ENCODE assay signal across 11 cellular contexts in genomic region chr18:55376387-55376786, GRCh38.
A peak's percentile ranks its signal among the peaks of the same experiment; 100 is the strongest.
DNase-seq lines count a peak whose midpoint lies in the region; ATAC-seq and TF ChIP-seq lines count a peak whose summit lies in the region.
"Had no signal": no experiment of that assay in that cellular context is flagged by ENCODE, and none has a peak within 500 bp of the region (broad histone marks: within the 10 kb centered on the region; RNA-seq: fewer than 3 reads in every experiment).

No MANE protein-coding gene starts in this region.

- H3K27ac Mint-ChIP-seq in activated CD4-positive, alpha-beta T cell treated with anti-CD3 and anti-CD28 coated beads for 36 hours = no peak overlapping the region
- H3K27ac Mint-ChIP-seq in activated CD4-positive, alpha-beta T cell treated with anti-CD3 and anti-CD28 coated beads, Interleukin-2, amount 10 ng/mL, durations not matched to agents 7 days and 5 days = no peak overlapping the region
- H3K27ac Mint-ChIP-seq in stimulated activated memory B cell treated with anti-CD40 and anti-IgM and Interleukin-4, amounts not matched to agents 10 μg/mL and 1 μg/mL and 100 μg/mL, for 72 hours = peak overlapping the region; percentile 74
- no peak overlapping the region for H3K27ac Mint-ChIP-seq in activated T-cell treated with anti-CD3 and anti-CD28 coated beads, Interleukin-2, amount 50 U/mL, for 24 hours

- peak; percentile 39 for ATAC-seq in activated CD4-positive, alpha-beta T cell treated with anti-CD3 and anti-CD28 coated beads for 36 hours
- ATAC-seq in GM21825 (IDR thresholded peaks at IDR 0.05; ENCODE audit: unreplicated experiment) = peak; percentile 93
- peak; percentile 97 for ATAC-seq in HG03432 (IDR thresholded peaks at IDR 0.05; ENCODE audit: unreplicated experiment)
- ATAC-seq in stimulated activated memory B cell treated with anti-CD40 and anti-IgM and Interleukin-4, amounts not matched to agents 10 μg/mL and 1 μg/mL and 100 μg/mL, for 72 hours = peak; percentile 94

- H3K27ac ChIP-seq in adrenal gland = no peak overlapping the region
- H3K27ac ChIP-seq: right lobe of liver had no signal

- no peak for DNase-seq in activated CD4-positive, alpha-beta T cell treated with anti-CD3 and anti-CD28 coated beads for 36 hours
- DNase-seq in activated CD4-positive, alpha-beta T cell treated with anti-CD3 and anti-CD28 coated beads, Interleukin-2, amount 10 ng/mL, durations not matched to agents 7 days and 5 days = no peak
- DNase-seq in activated T-cell treated with anti-CD3 and anti-CD28 coated beads, Interleukin-2, amount 50 U/mL, for 24 hours = no peak
- DNase-seq in NCI-H1436 (lab: John Stamatoyannopoulos, UW) (no peak), adrenal gland (no peak)
- DNase-seq: NCI-H510A treated with DMSO at 0.1 percent for 48 hours, right lobe of liver had no signal

- H3K4me3 Mint-ChIP-seq in activated CD4-positive, alpha-beta T cell treated with anti-CD3 and anti-CD28 coated beads for 36 hours = no peak overlapping the region
- H3K4me3 Mint-ChIP-seq in activated CD4-positive, alpha-beta T cell treated with anti-CD3 and anti-CD28 coated beads, Interleukin-2, amount 10 ng/mL, durations not matched to agents 7 days and 5 days = no peak overlapping the region
- peak overlapping the region; percentile 23 for H3K4me3 Mint-ChIP-seq in stimulated activated memory B cell treated with anti-CD40 and anti-IgM and Interleukin-4, amounts not matched to agents 10 μg/mL and 1 μg/mL and 100 μg/mL, for 72 hours
- H3K4me3 Mint-ChIP-seq in activated T-cell treated with anti-CD3 and anti-CD28 coated beads, Interleukin-2, amount 50 U/mL, for 24 hours = no peak overlapping the region
- H3K4me3 Mint-ChIP-seq: central memory CD8-positive, alpha-beta T cell had no signal

- no peaks in the 10 kb centered on the region for H3K4me1 Mint-ChIP-seq in activated CD4-positive, alpha-beta T cell treated with anti-CD3 and anti-CD28 coated beads for 36 hours
- no peaks in the 10 kb centered on the region for H3K4me1 Mint-ChIP-seq in activated CD4-positive, alpha-beta T cell treated with anti-CD3 and anti-CD28 coated beads, Interleukin-2, amount 10 ng/mL, durations not matched to agents 7 days and 5 days
- H3K4me1 Mint-ChIP-seq in stimulated activated memory B cell treated with anti-CD40 and anti-IgM and Interleukin-4, amounts not matched to agents 10 μg/mL and 1 μg/mL and 100 μg/mL, for 72 hours = peaks cover 22% of the 10 kb centered on the region
- no peaks in the 10 kb centered on the region for H3K4me1 Mint-ChIP-seq in activated T-cell treated with anti-CD3 and anti-CD28 coated beads, Interleukin-2, amount 50 U/mL, for 24 hours (ENCODE audit: low read depth)
- H3K4me1 Mint-ChIP-seq: central memory CD8-positive, alpha-beta T cell had no signal

- no peaks in the 10 kb centered on the region for H3K27me3 Mint-ChIP-seq in activated CD4-positive, alpha-beta T cell treated with anti-CD3 and anti-CD28 coated beads for 36 hours
- no peaks in the 10 kb centered on the region for H3K27me3 Mint-ChIP-seq in activated CD4-positive, alpha-beta T cell treated with anti-CD3 and anti-CD28 coated beads, Interleukin-2, amount 10 ng/mL, durations not matched to agents 7 days and 5 days
- H3K27me3 Mint-ChIP-seq in stimulated activated memory B cell treated with anti-CD40 and anti-IgM and Interleukin-4, amounts not matched to agents 10 μg/mL and 1 μg/mL and 100 μg/mL, for 72 hours = no peaks in the 10 kb centered on the region
- H3K27me3 Mint-ChIP-seq in activated T-cell treated with anti-CD3 and anti-CD28 coated beads, Interleukin-2, amount 50 U/mL, for 24 hours = no peaks in the 10 kb centered on the region
- H3K27me3 Mint-ChIP-seq: central memory CD8-positive, alpha-beta T cell had no signal

- H3K4me3 ChIP-seq in adrenal gland = no peak overlapping the region
- H3K4me3 ChIP-seq: right lobe of liver had no signal

- H3K36me3 Mint-ChIP-seq in activated CD4-positive, alpha-beta T cell treated with anti-CD3 and anti-CD28 coated beads for 36 hours (ENCODE audit: low read depth) = no peaks in the 10 kb centered on the region
- no peaks in the 10 kb centered on the region for H3K36me3 Mint-ChIP-seq in activated CD4-positive, alpha-beta T cell treated with anti-CD3 and anti-CD28 coated beads, Interleukin-2, amount 10 ng/mL, durations not matched to agents 7 days and 5 days (ENCODE audit: low read depth)
- H3K36me3 Mint-ChIP-seq in stimulated activated memory B cell treated with anti-CD40 and anti-IgM and Interleukin-4, amounts not matched to agents 10 μg/mL and 1 μg/mL and 100 μg/mL, for 72 hours = peaks cover 5% of the 10 kb centered on the region
- no peaks in the 10 kb centered on the region for H3K36me3 Mint-ChIP-seq in activated T-cell treated with anti-CD3 and anti-CD28 coated beads, Interleukin-2, amount 50 U/mL, for 24 hours (ENCODE audit: low read depth)

- H3K9me3 Mint-ChIP-seq in activated CD4-positive, alpha-beta T cell treated with anti-CD3 and anti-CD28 coated beads for 36 hours (ENCODE audit: low read depth) = peaks cover 2% of the 10 kb centered on the region
- no peaks in the 10 kb centered on the region for H3K9me3 Mint-ChIP-seq in activated CD4-positive, alpha-beta T cell treated with anti-CD3 and anti-CD28 coated beads, Interleukin-2, amount 10 ng/mL, durations not matched to agents 7 days and 5 days
- peaks cover 3% of the 10 kb centered on the region for H3K9me3 Mint-ChIP-seq in stimulated activated memory B cell treated with anti-CD40 and anti-IgM and Interleukin-4, amounts not matched to agents 10 μg/mL and 1 μg/mL and 100 μg/mL, for 72 hours
- no peaks in the 10 kb centered on the region for H3K9me3 Mint-ChIP-seq in activated T-cell treated with anti-CD3 and anti-CD28 coated beads, Interleukin-2, amount 50 U/mL, for 24 hours

- TF ChIP-seq POLR2A in adrenal gland (IDR thresholded peaks at IDR 0.05) = no peak

- no peak for TF ChIP-seq CTCF in adrenal gland (IDR thresholded peaks at IDR 0.05)

- H3K4me1 ChIP-seq in adrenal gland (replicated peaks in 1 of 2) = no peaks in the 10 kb centered on the region
- H3K4me1 ChIP-seq: right lobe of liver had no signal

- POLR2A ChIA-PET in activated CD4-positive, alpha-beta T cell treated with anti-CD3 and anti-CD28 coated beads for 36 hours (lab: Charles Lee) = no interaction called here
- POLR2A ChIA-PET in activated CD4-positive, alpha-beta T cell treated with anti-CD3 and anti-CD28 coated beads, Interleukin-2, amount 10 ng/mL, durations not matched to agents 7 days and 5 days (lab: Charles Lee) = no interaction called here

- no peaks in the 10 kb centered on the region for H3K36me3 ChIP-seq in adrenal gland (replicated peaks in 1 of 2)
- H3K36me3 ChIP-seq: right lobe of liver had no signal

- no peaks in the 10 kb centered on the region for H3K27me3 ChIP-seq in adrenal gland
- H3K27me3 ChIP-seq: right lobe of liver had no signal

- 73 to 85% (median 84%) methylated on average over 2 of the region's 2 CpGs for WGBS in adrenal gland, 4 donors

- CTCF ChIA-PET in activated CD4-positive, alpha-beta T cell treated with anti-CD3 and anti-CD28 coated beads for 36 hours (lab: Charles Lee) = interaction anchor here (0.8 kb wide), 1 partner anchor 64 kb away, joined by 3 read pairs; no protein-coding TSS in a partner anchor
- CTCF ChIA-PET in activated CD4-positive, alpha-beta T cell treated with anti-CD3 and anti-CD28 coated beads, Interleukin-2, amount 10 ng/mL, durations not matched to agents 7 days and 5 days (lab: Charles Lee) = no interaction called here

- intact Hi-C loops in activated CD4-positive, alpha-beta T cell treated with anti-CD3 and anti-CD28 coated beads for 36 hours (cut with DNase I, micrococcal nuclease) = no loop called here
- intact Hi-C loops in adrenal gland (cut with DNase I) = no loop called here

- H3K9me3 ChIP-seq in adrenal gland (replicated peaks in 1 of 3) = peaks cover 0 to 5% (median 4%) of the 10 kb centered on the region in 3 donors
- H3K9me3 ChIP-seq: right lobe of liver had no signal

Comparison
In these comparisons a context has a peak if more than half of its experiments do, and no peak if none do; other contexts are left out.
1. ATAC-seq: peak in every context shown above with its lines; median percentile 97 in HG03432; 94 in stimulated activated memory B cell treated with anti-CD40 and anti-IgM and Interleukin-4, amounts not matched to agents 10 μg/mL and 1 μg/mL and 100 μg/mL, for 72 hours; 93 in GM21825; 39 in activated CD4-positive, alpha-beta T cell treated with anti-CD3 and anti-CD28 coated beads for 36 hours.